Comparison of ENCODE assay signal across 19 cellular contexts in genomic region chr12:51065530-51065929, GRCh38.
"Had no signal": no experiment of that assay in that cellular context is flagged by ENCODE, and none has a peak within 500 bp of the region (broad histone marks: within the 10 kb centered on the region; RNA-seq: fewer than 3 reads in every experiment).

No MANE protein-coding gene starts in this region.

- H3K27me3 ChIP-seq: heart right ventricle, spleen, thyroid gland, upper lobe of right lung had no signal

- H3K9me3 Mint-ChIP-seq: activated naive CD8-positive, alpha-beta T cell treated with anti-CD3 and anti-CD28 coated beads for 36 hours; mesothelial cell of epicardium; natural killer cell; stimulated activated naive CD8-positive, alpha-beta T cell treated with anti-CD3 and anti-CD28 coated beads, Interleukin-15, Interleukin-2, amounts not matched to agents 100 ng/mL and 50 ng/mL, for 24 hours; T-helper 2 cell treated with Interferon-gamma antibody and Interleukin-4, amounts not matched to agents 5 μg/mL and 100 μg/mL, for 36 hours had no signal

- H3K9me3 ChIP-seq: heart right ventricle, spleen, thyroid gland, upper lobe of right lung had no signal

- H3K27ac ChIP-seq: coronary artery, epithelial cell of prostate, heart right ventricle, spleen, thyroid gland, upper lobe of right lung had no signal

- FAIRE-seq: keratinocyte had no signal

- H3K27ac Mint-ChIP-seq: activated naive CD8-positive, alpha-beta T cell treated with anti-CD3 and anti-CD28 coated beads for 36 hours; mesothelial cell of epicardium; natural killer cell; progenitor cell of endocrine pancreas; stimulated activated naive CD8-positive, alpha-beta T cell treated with anti-CD3 and anti-CD28 coated beads, Interleukin-15, Interleukin-2, amounts not matched to agents 100 ng/mL and 50 ng/mL, for 24 hours; T-helper 2 cell treated with Interferon-gamma antibody and Interleukin-4, amounts not matched to agents 5 μg/mL and 100 μg/mL, for 36 hours had no signal

- H3K36me3 Mint-ChIP-seq: activated naive CD8-positive, alpha-beta T cell treated with anti-CD3 and anti-CD28 coated beads for 36 hours; natural killer cell had no signal

- H3K4me3 ChIP-seq: coronary artery, heart right ventricle, spleen, thyroid gland, upper lobe of right lung had no signal

- H3K4me1 Mint-ChIP-seq: natural killer cell had no signal

- ATAC-seq: heart right ventricle, natural killer cell, upper lobe of right lung had no signal

- H3K27me3 Mint-ChIP-seq: activated naive CD8-positive, alpha-beta T cell treated with anti-CD3 and anti-CD28 coated beads for 36 hours; progenitor cell of endocrine pancreas; stimulated activated naive CD8-positive, alpha-beta T cell treated with anti-CD3 and anti-CD28 coated beads, Interleukin-15, Interleukin-2, amounts not matched to agents 100 ng/mL and 50 ng/mL, for 24 hours had no signal

- H3K4me3 Mint-ChIP-seq: activated naive CD8-positive, alpha-beta T cell treated with anti-CD3 and anti-CD28 coated beads for 36 hours; mesothelial cell of epicardium; natural killer cell; stimulated activated naive CD8-positive, alpha-beta T cell treated with anti-CD3 and anti-CD28 coated beads, Interleukin-15, Interleukin-2, amounts not matched to agents 100 ng/mL and 50 ng/mL, for 24 hours; T-helper 2 cell treated with Interferon-gamma antibody and Interleukin-4, amounts not matched to agents 5 μg/mL and 100 μg/mL, for 36 hours had no signal

- H3K4me1 ChIP-seq: heart right ventricle, spleen, thyroid gland, upper lobe of right lung had no signal

- DNase-seq: activated naive CD4-positive, alpha-beta T cell treated with Interleukin-2 at 50 U/mL for 16 hours; activated naive CD8-positive, alpha-beta T cell treated with anti-CD3 and anti-CD28 coated beads for 36 hours; activated T-cell treated with anti-CD3 and anti-CD28 coated beads, Interleukin-2, amount 50 U/mL, for 1 hour; cerebellar nuclear complex; heart right ventricle; natural killer cell; retina; spleen; stimulated activated CD4-positive, alpha-beta T cell treated with anti-CD3 and anti-CD28 coated beads, Interleukin-4, amount 100 ng/mL, for 4 hours; substantia nigra; thyroid gland; upper lobe of right lung had no signal
